9 cellular contexts compared by ENCODE assay signal in the genomic region with DNA sequence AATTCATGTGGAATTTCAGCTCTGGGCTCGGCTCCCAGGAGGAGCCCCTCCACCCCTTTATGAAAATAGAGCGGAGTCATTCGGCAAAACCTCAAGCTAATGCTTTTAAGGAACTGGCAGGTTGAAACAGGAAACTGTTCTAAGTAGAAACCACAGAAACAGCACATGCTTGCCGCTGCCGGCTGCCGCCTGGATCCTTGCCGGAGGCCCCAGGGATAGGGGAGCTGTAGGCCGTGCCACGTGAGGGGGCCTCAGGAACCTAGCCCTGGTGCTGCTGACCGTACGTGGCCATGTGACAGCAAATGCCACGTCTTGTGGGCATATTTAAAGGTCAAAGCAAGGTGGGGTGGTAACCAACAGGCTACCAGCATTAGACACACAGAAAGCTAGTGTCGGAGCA.
DNase-seq lines count a peak whose midpoint lies in the region; TF ChIP-seq lines count a peak whose summit lies in the region.
"Had no signal": no experiment of that assay in that cellular context is flagged by ENCODE, and none has a peak within 500 bp of the region (broad histone marks: within the 10 kb centered on the region; RNA-seq: fewer than 3 reads in every experiment).

No MANE protein-coding gene starts in this region.

- WGBS in liver = 63% methylated on average over 13 of the region's 13 CpGs

- H3K36me3 ChIP-seq in SK-N-MC (ENCODE audit: insufficient read depth, low read length) = no peaks in the 10 kb centered on the region
- H3K36me3 ChIP-seq in liver (ENCODE audit: control insufficient read depth in 4 of 4, insufficient read depth in 3 of 4, low read depth in 1 of 4, low read length in 3 of 4) = no peaks in the 10 kb centered on the region

- H3K9ac ChIP-seq in SK-N-MC (ENCODE audit: insufficient read length) = peak overlapping the region; percentile 70
- no peak overlapping the region for H3K9ac ChIP-seq in liver (ENCODE audit: low read depth in 1 of 2, low read length in 2 of 2)

- peak overlapping the region; percentile 58 for H3K4me3 ChIP-seq in SK-N-MC
- H3K4me3 ChIP-seq in astrocyte of the spinal cord (ENCODE audit: low read depth, low read length) = no peak overlapping the region
- H3K4me3 ChIP-seq in liver (ENCODE audit: low read depth in 1 of 3, low read length in 3 of 3) = no peak overlapping the region

- DNase-seq in NCI-H2107 treated with DMSO at 0.1 percent for 48 hours (lab: John Stamatoyannopoulos, UW; ENCODE audit: unreplicated experiment) (peak; percentile 16), NCI-H2107 (lab: John Stamatoyannopoulos, UW) (no peak), SK-N-MC (ENCODE audit: low read depth, low spot score) (peak; percentile 91), astrocyte of the spinal cord (ENCODE audit: low read depth, low spot score) (peak; percentile 96), SK-N-DZ (ENCODE audit: low spot score) (no peak)
- peak; percentile 6 for DNase-seq in stimulated activated CD8-positive, alpha-beta memory T cell treated with anti-CD3 and anti-CD28 coated beads, Interleukin-15, amount 100 ng/mL, for 1 hour (ENCODE audit: low read depth)
- DNase-seq in NK-92 treated with Interleukin-12 subunit alpha and Interleukin-12 subunit beta, amount 100 ng/mL, for 24 hours (lab: John Stamatoyannopoulos, UW) = no peak

- H3K27ac ChIP-seq in SK-N-MC (peak overlapping the region; percentile 95), liver (ENCODE audit: low read depth in 1 of 2, low read length in 2 of 2) (no peak overlapping the region)
- H3K27ac ChIP-seq: 22Rv1 had no signal

- in situ Hi-C loops in astrocyte of the spinal cord (cut with HindIII; ENCODE audit: low sequenced_read_pairs) = no loop called here

- H3K9me3 ChIP-seq in SK-N-MC (ENCODE audit: low read depth, low read length) (no peaks in the 10 kb centered on the region), liver (ENCODE audit: control insufficient read depth in 4 of 4, low read length in 3 of 4) (no peaks in the 10 kb centered on the region)

- no peak for TF ChIP-seq RAD21 in liver (IDR thresholded peaks at IDR 0.05)

- no peak for TF ChIP-seq CTCF in astrocyte of the spinal cord (IDR thresholded peaks at IDR 0.05; ENCODE audit: low read depth, low read length)
- TF ChIP-seq CTCF in liver (IDR thresholded peaks at IDR 0.05; ENCODE audit: low read depth, low read length, missing input control) = no peak

- H3K4me1 ChIP-seq in liver (ENCODE audit: control insufficient read depth in 4 of 4, insufficient read depth in 4 of 4, low read length in 3 of 4) = no peaks in the 10 kb centered on the region

- no peaks in the 10 kb centered on the region for H3K27me3 ChIP-seq in liver (ENCODE audit: control insufficient read depth in 4 of 4, insufficient read depth in 4 of 4, low read length in 3 of 4)

TF ChIP-seq in liver, 16 proteins besides CTCF, POLR2A, EP300 and RAD21:
- TF ChIP-seq EGR1 (IDR thresholded peaks at IDR 0.05; ENCODE audit: low read depth in 2 of 2) = no peak
- TF ChIP-seq, protein P1, sequence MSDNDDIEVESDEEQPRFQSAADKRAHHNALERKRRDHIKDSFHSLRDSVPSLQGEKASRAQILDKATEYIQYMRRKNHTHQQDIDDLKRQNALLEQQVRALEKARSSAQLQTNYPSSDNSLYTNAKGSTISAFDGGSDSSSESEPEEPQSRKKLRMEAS (IDR thresholded peaks at IDR 0.05) = peak; percentile 25

Comparison
In these comparisons a context has a peak if more than half of its experiments do, and no peak if none do; other contexts are left out.
1. DNase-seq: peak in NCI-H2107 treated with DMSO at 0.1 percent for 48 hours (single experiment), SK-N-MC (single experiment), astrocyte of the spinal cord (single experiment) and stimulated activated CD8-positive, alpha-beta memory T cell treated with anti-CD3 and anti-CD28 coated beads, Interleukin-15, amount 100 ng/mL, for 1 hour (single experiment); none in NCI-H2107 (single experiment), NK-92 treated with Interleukin-12 subunit alpha and Interleukin-12 subunit beta, amount 100 ng/mL, for 24 hours (single experiment) and SK-N-DZ (single experiment).